10 cellular contexts compared by ENCODE assay signal in the genomic region with DNA sequence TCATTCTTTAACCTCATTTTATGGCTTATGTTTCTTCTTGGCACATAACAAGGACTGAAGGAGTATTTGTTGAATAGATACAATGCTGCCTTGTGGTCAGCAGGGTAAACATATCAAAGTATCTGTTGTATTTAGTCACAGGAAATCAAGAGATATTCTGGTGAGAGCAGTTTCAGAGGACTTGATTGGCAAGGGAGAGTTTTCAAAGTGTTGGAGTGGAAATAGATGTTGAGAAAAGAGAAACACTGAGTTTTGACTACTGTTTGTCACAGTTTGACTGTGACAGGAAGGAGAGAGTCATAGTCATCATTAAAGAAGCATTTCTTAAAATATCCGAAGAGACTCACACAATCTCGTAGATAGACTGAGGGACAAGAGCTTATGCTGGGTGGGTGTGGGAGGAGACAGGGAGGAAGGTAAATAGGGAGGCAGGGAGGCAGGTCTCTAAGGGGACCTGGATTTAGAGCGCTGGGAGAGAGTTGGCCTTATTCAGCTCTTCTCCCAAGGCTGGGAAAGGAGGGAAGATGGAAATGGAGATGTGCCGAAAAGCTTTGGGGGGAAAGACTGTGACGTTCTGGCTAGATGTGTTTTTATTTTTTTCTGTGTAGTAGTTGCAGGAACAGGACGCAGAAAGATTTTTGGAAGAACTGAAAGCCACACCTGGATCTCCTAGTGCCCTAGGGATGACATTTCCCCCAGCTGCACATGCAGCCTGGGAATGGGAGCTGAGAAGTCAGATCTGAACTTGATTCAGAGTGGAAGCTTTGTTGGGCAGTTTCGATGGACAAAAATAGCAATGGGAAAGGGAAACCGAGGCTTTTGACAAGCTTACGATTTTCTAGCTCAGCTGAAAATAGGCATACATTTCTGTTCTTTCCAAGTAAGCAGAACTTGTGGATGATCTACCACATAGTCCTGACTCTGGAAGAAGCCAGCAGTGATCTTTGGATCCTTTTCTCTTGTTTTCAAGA.
DNase-seq lines count a peak whose midpoint lies in the region; ATAC-seq, FAIRE-seq and TF ChIP-seq lines count a peak whose summit lies in the region.
"Had no signal": no experiment of that assay in that cellular context is flagged by ENCODE, and none has a peak within 500 bp of the region (broad histone marks: within the 10 kb centered on the region; RNA-seq: fewer than 3 reads in every experiment).

No MANE protein-coding gene starts in this region.

- no peak overlapping the region for H3K4me3 ChIP-seq in K562
- no peak overlapping the region for H3K4me3 ChIP-seq in CD4-positive, alpha-beta memory T cell (ENCODE audit: low read length in 2 of 2)
- H3K4me3 ChIP-seq: transverse colon had no signal

- no peak overlapping the region for H3K27ac ChIP-seq in K562 (ENCODE audit: extremely low read depth, low read depth, low read length)
- no peak overlapping the region for H3K27ac ChIP-seq in CD4-positive, alpha-beta memory T cell (ENCODE audit: low read depth, low read length)
- H3K27ac ChIP-seq: transverse colon had no signal

- no peak for TF ChIP-seq CTCF in K562 (IDR thresholded peaks at IDR 0.05 in 2 of 3, conservative IDR thresholded peaks at IDR 0.05 in 1 of 3; ENCODE audit: insufficient read depth in 2 of 3, low read depth in 1 of 3, low read length in 3 of 3)

- 0% methylated on average over 9 of the region's 9 CpGs for WGBS in K562 (ENCODE audit: insufficient coverage, low coverage, missing lambda C conversion rate)

- no peak overlapping the region for H3K27ac Mint-ChIP-seq in CD4-positive, alpha-beta memory T cell

- no peak overlapping the region for H3K4me2 ChIP-seq in K562 (ENCODE audit: insufficient read depth, low read length)

- intact Hi-C loops in K562 (cut with micrococcal nuclease): no loop called here
- intact Hi-C loops in CD4-positive, alpha-beta memory T cell (cut with micrococcal nuclease): no loop called here

- POLR2A ChIA-PET in K562 (lab: Yijun Ruan, JAX): interaction anchor here (1.1 to 1.3 kb wide), 3 partner anchors 9 to 18 kb away, joined by 3 to 4 read pairs (median 3); no protein-coding TSS in a partner anchor
- POLR2A ChIA-PET in CD4-positive, alpha-beta memory T cell (lab: Charles Lee; ENCODE audit: partially characterized antibody): interaction anchor here (0.6 kb wide), 1 partner anchor 13 kb away, joined by 3 read pairs; no protein-coding TSS in a partner anchor

- H3K9me3 Mint-ChIP-seq in CD4-positive, alpha-beta memory T cell: peaks cover 0 to 3% (median 0%) of the 10 kb centered on the region in 8 donors

- H3K4me1 ChIP-seq in K562 (replicated peaks in 1 of 2; ENCODE audit: control insufficient read depth in 2 of 2, insufficient read depth in 2 of 2, low read length in 2 of 2): no peaks in the 10 kb centered on the region
- H3K4me1 ChIP-seq in CD4-positive, alpha-beta memory T cell (ENCODE audit: insufficient read depth, low read length): no peaks in the 10 kb centered on the region
- H3K4me1 ChIP-seq: transverse colon had no signal

- peaks cover 2 to 11% of the 10 kb centered on the region in 2 experiments; a peak in 4 of 5 replicates for H3K27me3 ChIP-seq in K562 (ENCODE audit: control insufficient read depth in 2 of 2, insufficient read depth in 2 of 2, low read length in 2 of 2)
- H3K27me3 ChIP-seq in CD4-positive, alpha-beta memory T cell (ENCODE audit: insufficient read depth, low read length): no peaks in the 10 kb centered on the region
- H3K27me3 ChIP-seq: transverse colon had no signal

- peaks cover 10 to 16% of the 10 kb centered on the region in 2 donors for H3K27me3 Mint-ChIP-seq in CD4-positive, alpha-beta memory T cell

- TF ChIP-seq POLR2A in GM12891 (IDR thresholded peaks at IDR 0.05; ENCODE audit: low read depth, low read length) (no peak), K562 (conservative IDR thresholded peaks at IDR 0.05) (no peak)

- no peak overlapping the region for H3K9ac ChIP-seq in K562 (ENCODE audit: insufficient read depth in 1 of 2, low read depth in 2 of 2, low read length in 2 of 2)

- peak; percentile 12 for DNase-seq in GM12891 (ENCODE audit: insufficient read length, low spot score)
- no peak for DNase-seq in K562 (ENCODE audit: extremely low read depth in 1 of 4, low spot score in 3 of 4)
- no peak for DNase-seq in stimulated activated CD4-positive, alpha-beta T cell treated with anti-CD3 and anti-CD28 coated beads, Interleukin-1b, Interleukin-23, amount 100 ng/mL, for 48 hours
- DNase-seq in CD4-positive, alpha-beta memory T cell: no peak
- no peak for DNase-seq in stimulated activated CD4-positive, alpha-beta T cell treated with anti-CD3 and anti-CD28 coated beads, Interleukin-4, amount 100 ng/mL, for 4 hours
- DNase-seq in COR-L47 (lab: John Stamatoyannopoulos, UW): no peak
- DNase-seq: transverse colon had no signal

- H4K20me1 ChIP-seq in K562 (replicated peaks; ENCODE audit: control insufficient read depth, insufficient read depth, low read length): no peaks in the 10 kb centered on the region

- no peak for TF ChIP-seq EP300 in K562 (IDR thresholded peaks at IDR 0.05; ENCODE audit: low read length)

- no peak overlapping the region for H3K4me3 Mint-ChIP-seq in CD4-positive, alpha-beta memory T cell

- no peak overlapping the region for H2AFZ ChIP-seq in K562 (ENCODE audit: low read depth, low read length)

- BruUV-seq in K562 (replicated peaks; lab: Mats Ljungman, UMichigan): no TSS peak

- in situ Hi-C loops in K562 (cut with MboI): no loop called here

- FAIRE-seq in GM12891 (lab: Jason Lieb, UNC): peak; percentile 92
- no peak for FAIRE-seq in K562 (lab: Jason Lieb, UNC)
- FAIRE-seq: TTC549 had no signal

- H3K79me2 ChIP-seq in K562 (ENCODE audit: control insufficient read depth, insufficient read depth, low read length): no peaks in the 10 kb centered on the region

- no peaks in the 10 kb centered on the region for H3K36me3 Mint-ChIP-seq in CD4-positive, alpha-beta memory T cell

- H3K9me1 ChIP-seq in K562 (ENCODE audit: control insufficient read depth, insufficient read depth, low read length): no peaks in the 10 kb centered on the region

- H3K4me1 Mint-ChIP-seq in CD4-positive, alpha-beta memory T cell: peaks cover 0 to 6% (median 4%) of the 10 kb centered on the region in 4 donors

- H3K36me3 ChIP-seq in K562 (ENCODE audit: control insufficient read depth, insufficient read depth, low read length): no peaks in the 10 kb centered on the region
- no peaks in the 10 kb centered on the region for H3K36me3 ChIP-seq in CD4-positive, alpha-beta memory T cell (ENCODE audit: insufficient read depth, low read length)
- H3K36me3 ChIP-seq: transverse colon had no signal

- CTCF ChIA-PET in K562 (lab: Yijun Ruan, JAX; ENCODE audit: low intra/inter-chr PET ratio): no interaction called here
- CTCF ChIA-PET in CD4-positive, alpha-beta memory T cell (lab: Charles Lee; ENCODE audit: partially characterized antibody): interaction anchor here (1.0 kb wide), 1 partner anchor 14 kb away, joined by 3 read pairs; no protein-coding TSS in a partner anchor

- ATAC-seq in GM19467 (IDR thresholded peaks at IDR 0.05; ENCODE audit: unreplicated experiment) (peak; percentile 62), HG03175 (IDR thresholded peaks at IDR 0.05; ENCODE audit: unreplicated experiment) (peak; percentile 81), K562 (no peak)

- no peak for TF ChIP-seq RAD21 in K562 (CRISPR knock-in tag; conservative IDR thresholded peaks at IDR 0.05 in 1 of 2, IDR thresholded peaks at IDR 0.05 in 1 of 2)

- H3K9me3 ChIP-seq in K562 (replicated peaks; ENCODE audit: control insufficient read depth, insufficient read depth, low read depth, low read length): no peaks in the 10 kb centered on the region
- no peaks in the 10 kb centered on the region for H3K9me3 ChIP-seq in CD4-positive, alpha-beta memory T cell (ENCODE audit: control insufficient read depth in 1 of 2, low read length in 2 of 2)
- H3K9me3 ChIP-seq: transverse colon had no signal

TF ChIP-seq in GM12891, 5 proteins besides CTCF, POLR2A, EP300 and RAD21:
- no peak for TF ChIP-seq SPI1 (IDR thresholded peaks at IDR 0.05; ENCODE audit: low read depth, low read length)
- TF ChIP-seq TAF1 (IDR thresholded peaks at IDR 0.05; ENCODE audit: low read depth, low read length): no peak
- no peak for TF ChIP-seq POU2F2 (IDR thresholded peaks at IDR 0.05; ENCODE audit: low read depth, low read length)
- no peak for TF ChIP-seq POLR2AphosphoS5 (IDR thresholded peaks at IDR 0.05; ENCODE audit: low read depth, low read length)
- TF ChIP-seq PAX5 (IDR thresholded peaks at IDR 0.05; ENCODE audit: insufficient read depth, low read length, severe bottlenecking): no peak

TF ChIP-seq in K562, 482 proteins besides CTCF, POLR2A, EP300 and RAD21 (continues in another document):
- TF ChIP-seq CSDE1 (IDR thresholded peaks at IDR 0.05) (no peak), RB1 (IDR thresholded peaks at IDR 0.05; ENCODE audit: low read depth) (no peak)
- TF ChIP-seq, protein P1, sequence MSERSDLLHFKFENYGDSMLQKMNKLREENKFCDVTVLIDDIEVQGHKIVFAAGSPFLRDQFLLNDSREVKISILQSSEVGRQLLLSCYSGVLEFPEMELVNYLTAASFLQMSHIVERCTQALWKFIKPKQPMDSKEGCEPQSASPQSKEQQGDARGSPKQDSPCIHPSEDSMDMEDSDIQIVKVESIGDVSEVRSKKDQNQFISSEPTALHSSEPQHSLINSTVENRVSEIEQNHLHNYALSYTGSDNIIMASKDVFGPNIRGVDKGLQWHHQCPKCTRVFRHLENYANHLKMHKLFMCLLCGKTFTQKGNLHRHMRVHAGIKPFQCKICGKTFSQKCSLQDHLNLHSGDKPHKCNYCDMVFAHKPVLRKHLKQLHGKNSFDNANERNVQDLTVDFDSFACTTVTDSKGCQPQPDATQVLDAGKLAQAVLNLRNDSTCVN (CRISPR knock-in tag; IDR thresholded peaks at IDR 0.05): 0 out of 2 replicates have a peak, but pooled peaks have one; percentile 18
- TF ChIP-seq, protein P2, sequence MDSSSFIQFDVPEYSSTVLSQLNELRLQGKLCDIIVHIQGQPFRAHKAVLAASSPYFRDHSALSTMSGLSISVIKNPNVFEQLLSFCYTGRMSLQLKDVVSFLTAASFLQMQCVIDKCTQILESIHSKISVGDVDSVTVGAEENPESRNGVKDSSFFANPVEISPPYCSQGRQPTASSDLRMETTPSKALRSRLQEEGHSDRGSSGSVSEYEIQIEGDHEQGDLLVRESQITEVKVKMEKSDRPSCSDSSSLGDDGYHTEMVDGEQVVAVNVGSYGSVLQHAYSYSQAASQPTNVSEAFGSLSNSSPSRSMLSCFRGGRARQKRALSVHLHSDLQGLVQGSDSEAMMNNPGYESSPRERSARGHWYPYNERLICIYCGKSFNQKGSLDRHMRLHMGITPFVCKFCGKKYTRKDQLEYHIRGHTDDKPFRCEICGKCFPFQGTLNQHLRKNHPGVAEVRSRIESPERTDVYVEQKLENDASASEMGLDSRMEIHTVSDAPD (CRISPR knock-in tag; IDR thresholded peaks at IDR 0.05): no peak
